8 cellular contexts compared by ENCODE assay signal in the genomic region with DNA sequence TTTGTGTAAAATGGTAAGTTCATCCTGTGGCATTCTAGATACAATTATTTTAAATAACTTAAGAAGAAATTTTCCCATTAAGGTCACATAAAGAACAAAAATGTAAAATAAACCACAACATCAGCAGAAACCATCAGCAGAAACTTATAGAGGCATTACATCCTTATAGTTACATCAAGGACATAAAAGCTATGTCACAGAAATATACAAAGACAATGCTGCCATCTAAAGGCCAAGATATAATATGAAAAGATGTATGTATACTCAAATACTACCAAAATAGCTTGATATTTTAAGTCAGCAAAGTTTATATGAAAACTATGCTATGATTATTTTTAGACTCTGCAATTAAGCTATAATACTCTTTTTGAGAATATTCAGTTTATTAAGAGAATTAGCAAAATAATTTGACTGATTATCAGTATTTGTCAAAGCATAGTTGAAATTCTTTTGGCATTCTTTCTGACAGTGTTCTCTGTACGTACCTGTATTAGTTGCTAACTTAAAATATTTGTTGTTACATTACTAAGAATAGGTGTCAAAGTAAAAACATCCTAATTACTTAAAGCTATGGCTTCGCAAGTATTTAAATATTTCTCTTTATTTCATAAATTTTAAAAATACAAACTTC. TPM values are rescaled to one million over a fixed set of nuclear protein-coding genes. Genes with fewer than 3 reads are reported as not detected.
DNase-seq lines count a peak whose midpoint lies in the region; ATAC-seq and TF ChIP-seq lines count a peak whose summit lies in the region.

No MANE protein-coding gene starts in this region.

- H3K4me3 ChIP-seq in smooth muscle cell, result no peak overlapping the region

- H3K27me3 ChIP-seq in foreskin keratinocyte, result no peaks in the 10 kb centered on the region
- no peaks in the 10 kb centered on the region for H3K27me3 ChIP-seq in smooth muscle cell (ENCODE audit: low read depth)

- WGBS in smooth muscle cell (ENCODE audit: low lambda C conversion rate), result 88% methylated on average over 2 of the region's 2 CpGs

- intact Hi-C loops in sciatic nerve (cut with DNase I), result no loop called here

- H3K4me1 ChIP-seq in foreskin keratinocyte (no peaks in the 10 kb centered on the region), smooth muscle cell (ENCODE audit: low read depth) (no peaks in the 10 kb centered on the region)

- H2AFZ ChIP-seq in smooth muscle cell (ENCODE audit: low read depth), result no peak overlapping the region

- peak; percentile 48 for DNase-seq in EL
- DNase-seq in SK-N-DZ (ENCODE audit: low spot score), result peak; percentile 54
- peak; percentile 11 to 38 for DNase-seq in foreskin keratinocyte
- no peak for DNase-seq in smooth muscle cell (lab: John Stamatoyannopoulos, UW; ENCODE audit: unreplicated experiment)
- no peak for DNase-seq in sciatic nerve (ENCODE audit: low spot score)
- no peak for DNase-seq in HuH-7 (ENCODE audit: low spot score)

- no peaks in the 10 kb centered on the region for H3K9me3 ChIP-seq in smooth muscle cell (replicated peaks; ENCODE audit: low read depth)

- no peaks in the 10 kb centered on the region for H3F3A ChIP-seq in smooth muscle cell (ENCODE audit: low read depth)

- H3K27ac ChIP-seq in foreskin keratinocyte, result no peak overlapping the region
- no peak overlapping the region for H3K27ac ChIP-seq in smooth muscle cell (ENCODE audit: low read depth)

- H3K79me2 ChIP-seq in smooth muscle cell (ENCODE audit: low read depth), result no peaks in the 10 kb centered on the region

- no peak overlapping the region for H3K9ac ChIP-seq in smooth muscle cell (ENCODE audit: low read depth)

- TF ChIP-seq CTCF in LNCAP (IDR thresholded peaks at IDR 0.05) (peak; percentile 51; the same call in 1 of the 2 replicates), foreskin keratinocyte (conservative IDR thresholded peaks at IDR 0.05) (peak; percentile 67), smooth muscle cell (IDR thresholded peaks at IDR 0.05; ENCODE audit: borderline replicate concordance, insufficient read depth, poor library complexity, severe bottlenecking) (peak; percentile 51)

- no peaks in the 10 kb centered on the region for H3K36me3 ChIP-seq in smooth muscle cell (ENCODE audit: low read depth)

- H4K20me1 ChIP-seq in smooth muscle cell (ENCODE audit: low read depth), result peaks cover 5% of the 10 kb centered on the region

- H3K4me2 ChIP-seq in smooth muscle cell, result no peak overlapping the region

- peak; percentile 88 for ATAC-seq in GM21529 (IDR thresholded peaks at IDR 0.05; ENCODE audit: unreplicated experiment)
- peak; percentile 71 for ATAC-seq in foreskin keratinocyte
- no peak for ATAC-seq in sciatic nerve

RNA-seq across cellular contexts. Expression of a gene that starts 36.2 kb away (rescaled TPM):
- polyA plus RNA-seq in SK-N-DZ (2014; cell fraction: cytosol; rRNA removed), result 15.3 and 18.0 TPM in 2 replicates
- polyA plus RNA-seq in SK-N-DZ (2014; cell fraction: nucleus; rRNA removed), result 2.9 and 10.5 TPM in 2 replicates
- 6.3 and 8.0 TPM in 2 replicates for total RNA-seq in foreskin keratinocyte
- polyA plus RNA-seq in foreskin keratinocyte, result 1.8 and 2.0 TPM in 2 replicates
- total RNA-seq in smooth muscle cell, result 16.0 and 18.7 TPM in 2 replicates
- polyA plus RNA-seq in smooth muscle cell, result 5.4 and 8.5 TPM in 2 replicates
- 25.5 TPM for total RNA-seq in sciatic nerve

Comparison
In these comparisons a context has a peak if more than half of its experiments do, and no peak if none do; other contexts are left out.
1. DNase-seq: peak in EL (single experiment), SK-N-DZ (single experiment) and foreskin keratinocyte (2 of 2); none in smooth muscle cell (single experiment), sciatic nerve (single experiment) and HuH-7 (single experiment).
2. Peak in every context shown above with its lines, with median percentiles within 50 percentile points of each other: CTCF ChIP-seq.